1 cellular context compared by ENCODE assay signal in the genomic region with DNA sequence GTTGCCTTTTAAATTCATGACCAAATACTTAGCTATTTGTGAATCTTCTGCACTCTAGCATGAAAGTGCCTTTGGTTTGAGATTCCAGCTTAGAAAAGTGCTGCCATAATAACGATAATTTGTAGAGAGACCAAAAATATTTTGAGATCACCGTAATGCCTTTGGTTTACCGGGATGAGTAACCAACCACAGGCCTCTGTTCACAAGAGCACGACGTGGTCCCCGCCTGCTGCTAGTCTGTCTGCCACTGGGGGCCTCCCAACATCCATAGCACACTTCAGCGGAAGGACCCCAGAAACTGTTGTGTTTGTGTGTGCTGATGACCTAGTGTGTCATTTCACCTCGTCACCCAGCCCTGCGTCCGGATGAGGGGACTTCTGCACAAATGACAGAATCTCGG.
TF ChIP-seq lines count a peak whose summit lies in the region.

No MANE protein-coding gene starts in this region.

TF ChIP-seq in WTC11, 78 proteins besides CTCF, POLR2A, EP300 and RAD21 (continued from another document):
- TF ChIP-seq ZNF281 (CRISPR knock-in tag; IDR thresholded peaks at IDR 0.05) (no peak), NR1H2 (CRISPR knock-in tag; IDR thresholded peaks at IDR 0.05) (no peak), HMGXB4 (CRISPR knock-in tag; IDR thresholded peaks at IDR 0.05) (no peak), KAT7 (CRISPR knock-in tag; IDR thresholded peaks at IDR 0.05; ENCODE audit: borderline replicate concordance) (no peak), AFF4 (CRISPR knock-in tag; IDR thresholded peaks at IDR 0.05; ENCODE audit: borderline replicate concordance) (no peak), ESRRA (CRISPR knock-in tag; IDR thresholded peaks at IDR 0.05; ENCODE audit: borderline replicate concordance) (no peak), SOX15 (CRISPR knock-in tag; IDR thresholded peaks at IDR 0.05) (no peak), CREM (CRISPR knock-in tag; IDR thresholded peaks at IDR 0.05) (no peak)
